Comparison of ENCODE assay signal across 8 cellular contexts in genomic region chr19:17289489-17289888, GRCh38.
DNase-seq lines count a peak whose midpoint lies in the region; ATAC-seq and TF ChIP-seq lines count a peak whose summit lies in the region.

No MANE protein-coding gene starts in this region.

- TF ChIP-seq CTCF in GM12865 (IDR thresholded peaks at IDR 0.05; ENCODE audit: insufficient read depth, low read depth, low read length, missing control alignments), result no peak

- DNase-seq in GM12865 (ENCODE audit: low read depth) (peak; percentile 91), NCI-H2227 treated with DMSO at 0.1 percent for 48 hours (lab: John Stamatoyannopoulos, UW) (peak; percentile 5), amniotic epithelial cell (ENCODE audit: low read depth) (peak; percentile 90), inferior parietal cortex (ENCODE audit: extremely low spot score) (peak; percentile 36), NCI-H1105 treated with DMSO at 0.1 percent for 48 hours (lab: John Stamatoyannopoulos, UW) (no peak), NCI-H1694 (lab: John Stamatoyannopoulos, UW) (no peak)
- DNase-seq in stimulated activated CD8-positive, alpha-beta memory T cell treated with anti-CD3 and anti-CD28 coated beads, Interleukin-7, amount 100 ng/mL, for 24 hours (ENCODE audit: low read depth), result peak; percentile 43

- no peak for ATAC-seq in GM18520 (IDR thresholded peaks at IDR 0.05; ENCODE audit: unreplicated experiment)

- no peak overlapping the region for H3K4me3 ChIP-seq in GM12865 (ENCODE audit: low read depth, low read length)

Comparison
In these comparisons a context has a peak if more than half of its experiments do, and no peak if none do; other contexts are left out.
1. DNase-seq: peak in GM12865 (single experiment), NCI-H2227 treated with DMSO at 0.1 percent for 48 hours (single experiment), amniotic epithelial cell (single experiment), inferior parietal cortex (single experiment) and stimulated activated CD8-positive, alpha-beta memory T cell treated with anti-CD3 and anti-CD28 coated beads, Interleukin-7, amount 100 ng/mL, for 24 hours (single experiment); none in NCI-H1105 treated with DMSO at 0.1 percent for 48 hours (single experiment) and NCI-H1694 (single experiment).